In the genomic region with DNA sequence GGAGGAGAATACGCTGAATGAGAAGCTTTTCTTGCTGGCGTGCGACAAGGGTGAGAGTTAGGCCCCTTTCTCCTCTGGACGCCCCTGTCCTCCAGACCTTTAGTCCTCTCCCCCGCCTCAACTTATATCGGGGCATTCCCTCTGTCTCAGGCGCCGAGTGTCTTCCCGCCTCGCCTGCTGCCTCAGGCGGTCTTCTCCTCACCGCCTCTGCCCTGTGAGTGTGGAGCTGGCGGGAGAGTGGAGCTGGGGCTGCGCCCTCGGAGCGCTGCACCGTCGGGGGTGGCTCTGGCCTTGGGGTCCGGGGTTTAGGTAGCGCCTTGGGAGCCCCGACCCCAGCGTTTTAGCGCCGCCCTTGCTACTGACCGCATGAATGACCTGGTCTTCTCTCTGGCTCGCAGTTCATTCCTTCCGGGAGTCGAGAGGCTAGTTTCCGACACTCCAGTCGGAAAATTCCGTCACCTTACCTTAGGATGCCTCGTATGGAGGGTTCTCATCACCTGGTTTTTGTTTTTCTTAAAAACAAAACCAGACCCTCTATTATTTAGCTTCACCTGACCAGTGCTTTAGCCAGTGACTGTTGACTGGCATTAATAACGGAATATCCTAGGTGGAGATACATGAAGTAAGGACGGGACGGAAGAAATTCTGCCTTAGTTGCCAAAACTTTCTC, we compare ENCODE assay signal across 8 cellular contexts. TPM values are rescaled to one million over a fixed set of nuclear protein-coding genes. Genes with fewer than 3 reads are reported as not detected.
DNase-seq lines count a peak whose midpoint lies in the region; ATAC-seq and TF ChIP-seq lines count a peak whose summit lies in the region.

No MANE protein-coding gene starts in this region.

- H3K27ac ChIP-seq in WERI-Rb-1 (peak overlapping the region; percentile 72), mesenchymal stem cell (ENCODE audit: low read length, poor library complexity, severe bottlenecking) (peak overlapping the region; percentile 11), substantia nigra (ENCODE audit: low read depth, low read length, poor library complexity, severe bottlenecking) (peak overlapping the region; percentile 77)

- peaks cover 6% of the 10 kb centered on the region for H3K27me3 Mint-ChIP-seq in endothelial cell (ENCODE audit: unreplicated experiment)

- DNase-seq in DMS114 treated with DMSO at 0.1 percent for 48 hours (lab: John Stamatoyannopoulos, UW; ENCODE audit: unreplicated experiment) (peak; percentile 5), LHCN-M2 (ENCODE audit: low read depth) (peak; percentile 52), WERI-Rb-1 (peak; percentile 63), endothelial cell (ENCODE audit: low spot score) (peak; percentile 63), mesenchymal stem cell (peak; percentile 66), substantia nigra (lab: John Stamatoyannopoulos, UW) (peak in 45 of 49 donors; percentile 1 to 69 (median 29)), NAMALWA (ENCODE audit: low spot score) (no peak)

- TF ChIP-seq CTCF in WERI-Rb-1 (IDR thresholded peaks at IDR 0.05; ENCODE audit: low read depth, low read length) (no peak; the same call in 1 of the 2 replicates), endothelial cell (IDR thresholded peaks at IDR 0.05; ENCODE audit: unreplicated experiment) (no peak)

- no peak overlapping the region for H2BK15ac ChIP-seq in mesenchymal stem cell (ENCODE audit: low read depth, poor library complexity, severe bottlenecking)

- H2BK120ac ChIP-seq in mesenchymal stem cell (ENCODE audit: low read depth, low read length): no peak overlapping the region

- H3K36me3 Mint-ChIP-seq in endothelial cell (ENCODE audit: low read depth, unreplicated experiment): peaks cover 4% of the 10 kb centered on the region

- H3K27me3 ChIP-seq in WERI-Rb-1 (ENCODE audit: insufficient read depth, low read depth, severe bottlenecking) (no peaks in the 10 kb centered on the region), mesenchymal stem cell (ENCODE audit: control insufficient read depth in 1 of 2, insufficient read depth in 1 of 2, low read length in 2 of 2) (no peaks in the 10 kb centered on the region)

- H2AK5ac ChIP-seq in mesenchymal stem cell (ENCODE audit: low read length, severe bottlenecking): no peak overlapping the region

- peak overlapping the region; percentile 76 for H3K4me2 ChIP-seq in mesenchymal stem cell (ENCODE audit: low read length, poor library complexity, severe bottlenecking)

- peak; percentile 18 for ATAC-seq in GM21576 (IDR thresholded peaks at IDR 0.05; ENCODE audit: unreplicated experiment)

- no peak overlapping the region for H4K91ac ChIP-seq in mesenchymal stem cell (ENCODE audit: low read length)

- peak overlapping the region; percentile 88 for H3K27ac Mint-ChIP-seq in endothelial cell (ENCODE audit: unreplicated experiment)

- peak overlapping the region; percentile 58 for H2AFZ ChIP-seq in mesenchymal stem cell (ENCODE audit: low read depth, low read length)

- H3K18ac ChIP-seq in mesenchymal stem cell (ENCODE audit: low read depth in 1 of 2, low read length in 2 of 2): peak overlapping the region; percentile 52 to 67

- H4K8ac ChIP-seq in mesenchymal stem cell (ENCODE audit: low read length): peak overlapping the region; percentile 67

- H3K4me3 ChIP-seq in WERI-Rb-1 (ENCODE audit: low read depth, low read length) (peak overlapping the region; percentile 50), mesenchymal stem cell (ENCODE audit: insufficient read depth in 1 of 2, low read depth in 1 of 2, low read length in 2 of 2) (peak overlapping the region; percentile 62 to 98)

- no peaks in the 10 kb centered on the region for H3K9me3 ChIP-seq in WERI-Rb-1 (ENCODE audit: severe bottlenecking)
- no peaks in the 10 kb centered on the region for H3K9me3 ChIP-seq in mesenchymal stem cell (ENCODE audit: control insufficient read depth, low read length)

- peaks cover 7% of the 10 kb centered on the region for H3K4me1 Mint-ChIP-seq in endothelial cell (ENCODE audit: unreplicated experiment)

- H3K4me3 Mint-ChIP-seq in endothelial cell (ENCODE audit: unreplicated experiment): peak overlapping the region; percentile 94

- 1% methylated on average over 30 of the region's 35 CpGs for WGBS in mesenchymal stem cell

- H3K36me3 ChIP-seq in WERI-Rb-1 (no peaks in the 10 kb centered on the region), mesenchymal stem cell (ENCODE audit: control insufficient read depth in 1 of 2, insufficient read depth in 2 of 2, low read depth in 1 of 2, low read length in 2 of 2) (no peaks in the 10 kb centered on the region)

- no peaks in the 10 kb centered on the region for H3K4me1 ChIP-seq in mesenchymal stem cell (ENCODE audit: control insufficient read depth, insufficient read depth, low read depth, low read length)

- H2BK5ac ChIP-seq in mesenchymal stem cell (ENCODE audit: low read depth, low read length, poor library complexity, severe bottlenecking): no peak overlapping the region

- H3K79me1 ChIP-seq in mesenchymal stem cell (replicated peaks; ENCODE audit: low read length, poor library complexity, severe bottlenecking): peaks cover 4% of the 10 kb centered on the region

- peak overlapping the region; percentile 3 to 76 for H3K4ac ChIP-seq in mesenchymal stem cell (ENCODE audit: low read depth in 1 of 2, low read length in 2 of 2)

- no peaks in the 10 kb centered on the region for H3K9me3 Mint-ChIP-seq in endothelial cell (ENCODE audit: unreplicated experiment)

- peak overlapping the region in 1 of 2 experiments; percentile 61 for H2BK12ac ChIP-seq in mesenchymal stem cell (ENCODE audit: low read length in 2 of 2)

- H3K9ac ChIP-seq in mesenchymal stem cell (ENCODE audit: low read length): peak overlapping the region; percentile 96

- H3K14ac ChIP-seq in mesenchymal stem cell (ENCODE audit: low read length in 2 of 2): peak overlapping the region in 1 of 2 experiments; percentile 63

- no peak overlapping the region for H3K23ac ChIP-seq in mesenchymal stem cell (ENCODE audit: low read length in 2 of 2)

RNA-seq across cellular contexts. Expression of a gene that starts 1.0 kb away (rescaled TPM):
- 13.2 and 19.3 TPM in 2 replicates for total RNA-seq in LHCN-M2 (2014; rRNA removed)
- 3.8 TPM for polyA plus RNA-seq in LHCN-M2 (2012)
- 19.0 TPM for total RNA-seq in endothelial cell (ENCODE audit: unreplicated experiment)
- 7.8 TPM for polyA plus RNA-seq in mesenchymal stem cell (2013, experiment 1 of 2)
- polyA plus RNA-seq in mesenchymal stem cell (2013, experiment 2 of 2): 7.4 TPM

Comparison
In these comparisons a context has a peak if more than half of its experiments do, and no peak if none do; other contexts are left out.
1. H3K27ac ChIP-seq: peak in every context shown above with its lines; median percentile 77 in substantia nigra; 72 in WERI-Rb-1; 11 in mesenchymal stem cell.